Comparison of ENCODE assay signal across 9 cellular contexts in the genomic region with DNA sequence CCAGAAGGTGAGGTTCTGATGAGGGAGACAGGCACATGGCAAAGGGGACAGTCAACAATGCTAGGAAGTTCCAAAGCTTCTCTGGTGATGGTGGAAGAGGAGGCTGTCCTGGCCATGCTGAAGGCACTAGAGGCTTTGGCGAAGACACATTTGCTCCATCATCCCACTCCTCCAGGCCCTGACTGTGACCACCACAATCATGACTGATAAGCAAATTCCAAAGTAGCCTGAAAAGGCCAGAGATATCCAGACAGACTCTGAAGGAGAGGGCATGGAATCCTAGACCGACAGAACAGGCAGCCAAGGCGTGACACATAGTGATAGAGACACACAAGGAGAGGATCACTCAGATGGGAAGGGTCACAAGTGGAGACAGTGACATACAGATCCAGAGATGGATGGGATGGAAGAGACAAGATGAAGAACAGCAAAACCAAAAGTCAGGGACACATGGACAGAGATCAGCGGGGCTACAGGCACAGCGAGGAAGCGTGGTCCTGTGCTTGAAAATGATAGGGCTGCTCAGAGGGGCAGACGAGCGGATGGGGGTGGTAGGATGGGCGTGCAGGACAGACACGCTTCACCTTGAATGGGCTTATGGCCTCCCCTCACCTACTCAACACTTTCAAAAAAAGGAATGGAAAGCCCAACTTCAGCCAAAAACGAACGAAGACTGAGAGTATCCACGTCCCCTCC. TPM values are rescaled to one million over a fixed set of nuclear protein-coding genes. Genes with fewer than 3 reads are reported as not detected.
A peak's percentile ranks its signal among the peaks of the same experiment; 100 is the strongest.
DNase-seq lines count a peak whose midpoint lies in the region; ATAC-seq, FAIRE-seq and TF ChIP-seq lines count a peak whose summit lies in the region.
"Had no signal": no experiment of that assay in that cellular context is flagged by ENCODE, and none has a peak within 500 bp of the region (broad histone marks: within the 10 kb centered on the region; RNA-seq: fewer than 3 reads in every experiment).

No MANE protein-coding gene starts in this region.

- intact Hi-C loops in Panc1 (cut with micrococcal nuclease; ENCODE audit: unreplicated experiment) = loop anchor here (10.0 kb wide), 1 partner anchor 225 kb away; a partner anchor contains a TSS

- in situ Hi-C loops in G401 (cut with HindIII; ENCODE audit: low sequenced_read_pairs) (no loop called here), Panc1 (cut with HindIII; ENCODE audit: low pct_unique_long_range_greater_than_20kb, low sequenced_read_pairs) (no loop called here)

- no peak overlapping the region for H3K27ac ChIP-seq in Panc1 (ENCODE audit: low read length)

- CTCF ChIA-PET in Panc1 (lab: Charles Lee) = no interaction called here

- POLR2A ChIA-PET in Panc1 (lab: Charles Lee) = no interaction called here

- TF ChIP-seq CTCF in Panc1 (IDR thresholded peaks at IDR 0.05) (no peak), fibroblast of the aortic adventitia (IDR thresholded peaks at IDR 0.05; ENCODE audit: insufficient read depth, low read length) (no peak), retinal pigment epithelial cell (conservative IDR thresholded peaks at IDR 0.05; ENCODE audit: low read depth, low read length) (no peak)

- H3K4me3 ChIP-seq in Panc1 (ENCODE audit: low read depth in 2 of 2, low read length in 2 of 2) (peak overlapping the region; percentile 71 to 80), fibroblast of the aortic adventitia (ENCODE audit: low read depth, low read length) (peak overlapping the region; percentile 63), retinal pigment epithelial cell (ENCODE audit: low read length) (peak overlapping the region; percentile 86)

- no peaks in the 10 kb centered on the region for H3K9me3 ChIP-seq in Panc1 (ENCODE audit: control insufficient read depth, insufficient read depth, low read depth, low read length)

- no peaks in the 10 kb centered on the region for H3K27me3 ChIP-seq in Panc1 (ENCODE audit: control insufficient read depth, insufficient read depth, low read length)

- no peak for FAIRE-seq in HTR-8/SVneo (lab: Jason Lieb, UNC)

- ATAC-seq in Panc1 (no peak), GM21529 (IDR thresholded peaks at IDR 0.05; ENCODE audit: unreplicated experiment) (no peak)

- H3K4me1 ChIP-seq in Panc1 (ENCODE audit: control insufficient read depth, insufficient read depth, low read length) = no peaks in the 10 kb centered on the region

- peaks cover 3% of the 10 kb centered on the region; the same call in 1 of the 2 replicates for H3K36me3 ChIP-seq in Panc1 (ENCODE audit: control insufficient read depth, insufficient read depth, low read length)

- no TSS peak for BruUV-seq in Panc1 (replicated peaks; lab: Mats Ljungman, UMichigan)

- DNase-seq in G401 (ENCODE audit: low spot score) = peak; percentile 60
- no peak for DNase-seq in Panc1 (ENCODE audit: low read depth, low spot score)
- no peak for DNase-seq in fibroblast of the aortic adventitia (ENCODE audit: low read depth)
- DNase-seq in retinal pigment epithelial cell (ENCODE audit: low read depth) = no peak
- DNase-seq in effector CD8-positive, alpha-beta T cell (lab: John Stamatoyannopoulos, UW) = no peak
- no peak for DNase-seq in stimulated activated naive CD4-positive, alpha-beta T cell treated with Interleukin-2 at 50 U/mL for 16 hours (lab: John Stamatoyannopoulos, UW)
- no peak for DNase-seq in HTR-8/SVneo (ENCODE audit: insufficient read length, low spot score)
- DNase-seq: NCI-H1105 treated with DMSO at 0.1 percent for 48 hours had no signal

RNA-seq across cellular contexts. Expression of a gene that starts 1.3 kb away (rescaled TPM):
- under 0.01 and 0.03 TPM in 2 replicates for total RNA-seq in G401 (2014; rRNA removed; shearing (Covaris generic))
- total RNA-seq in Panc1 (2021; ENCODE audit: unreplicated experiment) (2.4 TPM), fibroblast of the aortic adventitia (ENCODE audit: low replicate concordance) (0.36 and 0.41 TPM in 2 replicates)
- polyA plus RNA-seq in Panc1 (2012; ENCODE audit: insufficient read length) = 4.5 TPM

RNA-seq across cellular contexts. Expression of a gene that starts 5.8 kb away (rescaled TPM):
- 12.9 and 22.2 TPM in 2 replicates for total RNA-seq in G401 (2014; rRNA removed; shearing (Covaris generic))
- total RNA-seq in Panc1 (2021; ENCODE audit: unreplicated experiment) (13.3 TPM), fibroblast of the aortic adventitia (ENCODE audit: low replicate concordance) (22.3 and 26.8 TPM in 2 replicates)
- polyA plus RNA-seq in Panc1 (2012; ENCODE audit: insufficient read length) = 5.1 TPM

RNA-seq across cellular contexts. Expression of a gene that starts 17.3 kb away (rescaled TPM):
- 37.0 and 38.9 TPM in 2 replicates for total RNA-seq in G401 (2014; rRNA removed; shearing (Covaris generic))
- total RNA-seq in Panc1 (2021; ENCODE audit: unreplicated experiment) (61.6 TPM), fibroblast of the aortic adventitia (ENCODE audit: low replicate concordance) (4.0 and 4.3 TPM in 2 replicates)
- polyA plus RNA-seq in Panc1 (2012; ENCODE audit: insufficient read length) = 42.1 TPM

RNA-seq across cellular contexts. Expression of a gene that starts 28.3 kb away (rescaled TPM):
- total RNA-seq in G401 (2014; rRNA removed; shearing (Covaris generic)) = not detected in 2 replicates
- 0.05 TPM for total RNA-seq in Panc1 (2021; ENCODE audit: unreplicated experiment)
- polyA plus RNA-seq in Panc1 (2012; ENCODE audit: insufficient read length) = not detected
- total RNA-seq in fibroblast of the aortic adventitia (ENCODE audit: low replicate concordance) = not detected in 2 replicates
